ENCODE assay signal across 1 cellular context in the genomic region with DNA sequence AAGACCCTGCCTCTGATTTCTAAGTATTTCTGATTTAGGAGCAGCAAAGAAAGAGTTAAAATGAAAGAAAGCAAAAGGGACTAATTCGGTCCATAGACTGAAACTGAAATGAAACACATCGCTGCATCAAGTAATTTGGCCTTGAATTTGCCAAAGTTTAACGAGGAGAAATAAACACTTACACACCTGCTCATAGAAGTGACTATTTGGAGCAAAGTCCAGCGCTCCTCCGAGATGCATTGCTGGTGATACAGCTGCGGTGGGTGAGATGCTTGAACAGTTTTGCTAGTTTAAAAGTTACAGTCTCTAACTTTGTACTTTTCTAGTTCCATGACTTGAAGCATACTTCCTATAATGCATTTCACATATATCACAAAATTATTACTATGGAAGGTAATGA.
TF ChIP-seq lines count a peak whose summit lies in the region.

No MANE protein-coding gene starts in this region.

TF ChIP-seq in HepG2, 621 proteins besides CTCF, POLR2A, EP300 and RAD21 (continued from another document):
- no peak for TF ChIP-seq CBX1 (IDR thresholded peaks at IDR 0.05; ENCODE audit: low read depth)
- TF ChIP-seq ZNF570 (CRISPR knock-in tag; IDR thresholded peaks at IDR 0.05; ENCODE audit: borderline replicate concordance) = no peak
- TF ChIP-seq LCORL (IDR thresholded peaks at IDR 0.05) = no peak
- TF ChIP-seq LCORL (CRISPR knock-in tag; IDR thresholded peaks at IDR 0.05) = no peak
- TF ChIP-seq ZC3H13 (CRISPR knock-in tag; IDR thresholded peaks at IDR 0.05) = no peak
- no peak for TF ChIP-seq ZBTB37 (CRISPR knock-in tag; IDR thresholded peaks at IDR 0.05)
- no peak for TF ChIP-seq ZNF101 (CRISPR knock-in tag; IDR thresholded peaks at IDR 0.05; ENCODE audit: borderline replicate concordance, low read depth)
- no peak for TF ChIP-seq MTA1 (CRISPR knock-in tag; IDR thresholded peaks at IDR 0.05; ENCODE audit: borderline replicate concordance)
TF ChIP-seq in HepG2: peak in this region for 2.
